In the genomic region with DNA sequence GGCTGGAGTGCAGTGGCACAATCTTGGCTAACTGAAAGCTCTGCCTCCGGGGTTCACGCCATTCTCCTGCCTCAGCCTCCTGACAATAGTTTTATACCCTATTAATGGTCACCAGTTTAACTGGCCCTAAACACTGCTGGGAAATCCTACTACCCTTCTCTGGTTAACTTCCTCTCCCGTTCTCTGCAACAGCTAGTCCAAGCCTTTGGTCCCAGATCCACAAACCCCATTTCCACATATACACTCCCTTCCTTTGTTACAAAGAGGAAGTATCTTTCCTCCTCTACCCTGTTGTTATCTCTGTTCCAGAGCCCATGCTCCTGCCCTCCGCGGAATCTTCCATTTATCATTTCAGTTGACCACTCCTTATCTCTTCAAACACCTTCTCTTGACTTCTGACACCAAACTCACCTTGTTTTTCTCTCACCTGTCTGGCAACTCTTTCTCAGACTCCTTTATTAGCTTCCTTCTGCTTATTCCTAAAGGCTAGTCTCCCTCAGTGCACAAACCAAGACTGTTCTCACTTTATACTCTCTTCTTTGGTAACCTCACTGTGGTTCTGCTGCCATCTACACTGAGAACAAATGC, we compare ENCODE assay signal across 17 cellular contexts.
"Had no signal": no experiment of that assay in that cellular context is flagged by ENCODE, and none has a peak within 500 bp of the region (broad histone marks: within the 10 kb centered on the region; RNA-seq: fewer than 3 reads in every experiment).

No MANE protein-coding gene starts in this region.

- DNase-seq: activated CD4-positive, alpha-beta T cell treated with anti-CD3 and anti-CD28 coated beads for 4 hours; activated CD4-positive, alpha-beta T cell treated with anti-CD3 and anti-CD28 coated beads, Interleukin-2, amount 50 U/mL, for 48 hours; activated CD4-positive, CD25-positive, alpha-beta regulatory T cell; activated gamma-delta T cell; activated naive CD4-positive, alpha-beta T cell treated with anti-CD3 and anti-CD28 coated beads, Interleukin-2, amount 50 U/mL, for 16 hours; activated naive CD8-positive, alpha-beta T cell treated with anti-CD3 and anti-CD28 coated beads, Interleukin-2, amount 50 U/mL, for 24 hours; cortex of kidney; foreskin fibroblast; immature natural killer cell; naive B cell; small intestine; stimulated activated CD4-positive, alpha-beta T cell treated with anti-CD3 and anti-CD28 coated beads, Interleukin-2, amount 100 ng/mL, for 24 hours; stomach; transverse colon had no signal

- ATAC-seq: activated naive CD8-positive, alpha-beta T cell treated with anti-CD3 and anti-CD28 coated beads, Interleukin-2, amount 50 U/mL, for 24 hours; left lobe of liver; sciatic nerve; stimulated activated effector memory CD8-positive, alpha-beta T cell treated with anti-CD3 and anti-CD28 coated beads, Interleukin-12 subunit alpha, Interleukin-12 subunit beta, amount 100 ng/mL, for 72 hours had no signal
